1 cellular context compared by ENCODE assay signal in genomic region chr3:9500108-9501050, GRCh38.
TF ChIP-seq lines count a peak whose summit lies in the region.

No MANE protein-coding gene starts in this region.

TF ChIP-seq in GM12878, 131 proteins besides CTCF, POLR2A, EP300 and RAD21 (continued from another document and continues in another):
- TF ChIP-seq, protein P1, sequence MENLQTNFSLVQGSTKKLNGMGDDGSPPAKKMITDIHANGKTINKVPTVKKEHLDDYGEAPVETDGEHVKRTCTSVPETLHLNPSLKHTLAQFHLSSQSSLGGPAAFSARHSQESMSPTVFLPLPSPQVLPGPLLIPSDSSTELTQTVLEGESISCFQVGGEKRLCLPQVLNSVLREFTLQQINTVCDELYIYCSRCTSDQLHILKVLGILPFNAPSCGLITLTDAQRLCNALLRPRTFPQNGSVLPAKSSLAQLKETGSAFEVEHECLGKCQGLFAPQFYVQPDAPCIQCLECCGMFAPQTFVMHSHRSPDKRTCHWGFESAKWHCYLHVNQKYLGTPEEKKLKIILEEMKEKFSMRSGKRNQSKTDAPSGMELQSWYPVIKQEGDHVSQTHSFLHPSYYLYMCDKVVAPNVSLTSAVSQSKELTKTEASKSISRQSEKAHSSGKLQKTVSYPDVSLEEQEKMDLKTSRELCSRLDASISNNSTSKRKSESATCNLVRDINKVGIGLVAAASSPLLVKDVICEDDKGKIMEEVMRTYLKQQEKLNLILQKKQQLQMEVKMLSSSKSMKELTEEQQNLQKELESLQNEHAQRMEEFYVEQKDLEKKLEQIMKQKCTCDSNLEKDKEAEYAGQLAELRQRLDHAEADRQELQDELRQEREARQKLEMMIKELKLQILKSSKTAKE (IDR thresholded peaks at IDR 0.05; ENCODE audit: low read depth, poor library complexity, severe bottlenecking) = no peak
- TF ChIP-seq MLLT1 (IDR thresholded peaks at IDR 0.05) (no peak), ATF7 (IDR thresholded peaks at IDR 0.05; ENCODE audit: low read depth) (no peak), PBX3 (IDR thresholded peaks at IDR 0.05; ENCODE audit: insufficient replicate concordance, low read depth, low read length) (peak; percentile 5), RFX5 (IDR thresholded peaks at IDR 0.05; ENCODE audit: low read depth, low read length) (no peak), IKZF2 (IDR thresholded peaks at IDR 0.05) (no peak), IKZF1 (conservative IDR thresholded peaks at IDR 0.05) (no peak), TCF3 (IDR thresholded peaks at IDR 0.05; ENCODE audit: borderline replicate concordance, insufficient read depth, low read depth, low read length) (no peak), MTA3 (IDR thresholded peaks at IDR 0.05; ENCODE audit: borderline replicate concordance, low read length) (no peak), FOS (IDR thresholded peaks at IDR 0.05; ENCODE audit: borderline replicate concordance, extremely low read depth, insufficient read length) (no peak), TBL1XR1 (IDR thresholded peaks at IDR 0.05; ENCODE audit: low read depth, low read length) (no peak), ATF3 (IDR thresholded peaks at IDR 0.05; ENCODE audit: borderline replicate concordance, extremely low read depth, low read depth, low read length) (no peak), SMC3 (IDR thresholded peaks at IDR 0.05; ENCODE audit: borderline replicate concordance, low read length) (peak; percentile 17; the same call in 1 of the 2 replicates), E2F8 (IDR thresholded peaks at IDR 0.05; ENCODE audit: low read depth, partially characterized antibody) (no peak), RELA (IDR thresholded peaks at IDR 0.05; ENCODE audit: borderline replicate concordance, partially characterized antibody) (no peak), TARDBP (IDR thresholded peaks at IDR 0.05; ENCODE audit: borderline replicate concordance) (no peak), RUNX3 (IDR thresholded peaks at IDR 0.05; ENCODE audit: low read length) (no peak), BCL3 (IDR thresholded peaks at IDR 0.05; ENCODE audit: borderline replicate concordance, insufficient read depth, low read depth, low read length, poor library complexity, severe bottlenecking) (peak; percentile 96), YY1 (IDR thresholded peaks at IDR 0.05; ENCODE audit: low read depth, low read length) (0 out of 2 replicates have a peak, but pooled peaks have one; percentile 22), SUPT20H (IDR thresholded peaks at IDR 0.05; ENCODE audit: borderline replicate concordance, control insufficient read depth, low read depth, low read length) (no peak), IRF3 (IDR thresholded peaks at IDR 0.05) (no peak), SUZ12 (IDR thresholded peaks at IDR 0.05; ENCODE audit: unreplicated experiment) (peak; percentile 63), EED (IDR thresholded peaks at IDR 0.05; ENCODE audit: low read depth) (no peak)
- TF ChIP-seq, protein P2, sequence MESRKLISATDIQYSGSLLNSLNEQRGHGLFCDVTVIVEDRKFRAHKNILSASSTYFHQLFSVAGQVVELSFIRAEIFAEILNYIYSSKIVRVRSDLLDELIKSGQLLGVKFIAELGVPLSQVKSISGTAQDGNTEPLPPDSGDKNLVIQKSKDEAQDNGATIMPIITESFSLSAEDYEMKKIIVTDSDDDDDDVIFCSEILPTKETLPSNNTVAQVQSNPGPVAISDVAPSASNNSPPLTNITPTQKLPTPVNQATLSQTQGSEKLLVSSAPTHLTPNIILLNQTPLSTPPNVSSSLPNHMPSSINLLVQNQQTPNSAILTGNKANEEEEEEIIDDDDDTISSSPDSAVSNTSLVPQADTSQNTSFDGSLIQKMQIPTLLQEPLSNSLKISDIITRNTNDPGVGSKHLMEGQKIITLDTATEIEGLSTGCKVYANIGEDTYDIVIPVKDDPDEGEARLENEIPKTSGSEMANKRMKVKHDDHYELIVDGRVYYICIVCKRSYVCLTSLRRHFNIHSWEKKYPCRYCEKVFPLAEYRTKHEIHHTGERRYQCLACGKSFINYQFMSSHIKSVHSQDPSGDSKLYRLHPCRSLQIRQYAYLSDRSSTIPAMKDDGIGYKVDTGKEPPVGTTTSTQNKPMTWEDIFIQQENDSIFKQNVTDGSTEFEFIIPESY (IDR thresholded peaks at IDR 0.05) = no peak
- TF ChIP-seq, protein P3, sequence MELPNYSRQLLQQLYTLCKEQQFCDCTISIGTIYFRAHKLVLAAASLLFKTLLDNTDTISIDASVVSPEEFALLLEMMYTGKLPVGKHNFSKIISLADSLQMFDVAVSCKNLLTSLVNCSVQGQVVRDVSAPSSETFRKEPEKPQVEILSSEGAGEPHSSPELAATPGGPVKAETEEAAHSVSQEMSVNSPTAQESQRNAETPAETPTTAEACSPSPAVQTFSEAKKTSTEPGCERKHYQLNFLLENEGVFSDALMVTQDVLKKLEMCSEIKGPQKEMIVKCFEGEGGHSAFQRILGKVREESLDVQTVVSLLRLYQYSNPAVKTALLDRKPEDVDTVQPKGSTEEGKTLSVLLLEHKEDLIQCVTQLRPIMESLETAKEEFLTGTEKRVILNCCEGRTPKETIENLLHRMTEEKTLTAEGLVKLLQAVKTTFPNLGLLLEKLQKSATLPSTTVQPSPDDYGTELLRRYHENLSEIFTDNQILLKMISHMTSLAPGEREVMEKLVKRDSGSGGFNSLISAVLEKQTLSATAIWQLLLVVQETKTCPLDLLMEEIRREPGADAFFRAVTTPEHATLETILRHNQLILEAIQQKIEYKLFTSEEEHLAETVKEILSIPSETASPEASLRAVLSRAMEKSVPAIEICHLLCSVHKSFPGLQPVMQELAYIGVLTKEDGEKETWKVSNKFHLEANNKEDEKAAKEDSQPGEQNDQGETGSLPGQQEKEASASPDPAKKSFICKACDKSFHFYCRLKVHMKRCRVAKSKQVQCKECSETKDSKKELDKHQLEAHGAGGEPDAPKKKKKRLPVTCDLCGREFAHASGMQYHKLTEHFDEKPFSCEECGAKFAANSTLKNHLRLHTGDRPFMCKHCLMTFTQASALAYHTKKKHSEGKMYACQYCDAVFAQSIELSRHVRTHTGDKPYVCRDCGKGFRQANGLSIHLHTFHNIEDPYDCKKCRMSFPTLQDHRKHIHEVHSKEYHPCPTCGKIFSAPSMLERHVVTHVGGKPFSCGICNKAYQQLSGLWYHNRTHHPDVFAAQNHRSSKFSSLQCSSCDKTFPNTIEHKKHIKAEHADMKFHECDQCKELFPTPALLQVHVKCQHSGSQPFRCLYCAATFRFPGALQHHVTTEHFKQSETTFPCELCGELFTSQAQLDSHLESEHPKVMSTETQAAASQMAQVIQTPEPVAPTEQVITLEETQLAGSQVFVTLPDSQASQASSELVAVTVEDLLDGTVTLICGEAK (IDR thresholded peaks at IDR 0.05; ENCODE audit: borderline replicate concordance) = no peak
- TF ChIP-seq, protein P4, sequence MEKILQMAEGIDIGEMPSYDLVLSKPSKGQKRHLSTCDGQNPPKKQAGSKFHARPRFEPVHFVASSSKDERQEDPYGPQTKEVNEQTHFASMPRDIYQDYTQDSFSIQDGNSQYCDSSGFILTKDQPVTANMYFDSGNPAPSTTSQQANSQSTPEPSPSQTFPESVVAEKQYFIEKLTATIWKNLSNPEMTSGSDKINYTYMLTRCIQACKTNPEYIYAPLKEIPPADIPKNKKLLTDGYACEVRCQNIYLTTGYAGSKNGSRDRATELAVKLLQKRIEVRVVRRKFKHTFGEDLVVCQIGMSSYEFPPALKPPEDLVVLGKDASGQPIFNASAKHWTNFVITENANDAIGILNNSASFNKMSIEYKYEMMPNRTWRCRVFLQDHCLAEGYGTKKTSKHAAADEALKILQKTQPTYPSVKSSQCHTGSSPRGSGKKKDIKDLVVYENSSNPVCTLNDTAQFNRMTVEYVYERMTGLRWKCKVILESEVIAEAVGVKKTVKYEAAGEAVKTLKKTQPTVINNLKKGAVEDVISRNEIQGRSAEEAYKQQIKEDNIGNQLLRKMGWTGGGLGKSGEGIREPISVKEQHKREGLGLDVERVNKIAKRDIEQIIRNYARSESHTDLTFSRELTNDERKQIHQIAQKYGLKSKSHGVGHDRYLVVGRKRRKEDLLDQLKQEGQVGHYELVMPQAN (conservative IDR thresholded peaks at IDR 0.05) = no peak
- TF ChIP-seq, protein P5, sequence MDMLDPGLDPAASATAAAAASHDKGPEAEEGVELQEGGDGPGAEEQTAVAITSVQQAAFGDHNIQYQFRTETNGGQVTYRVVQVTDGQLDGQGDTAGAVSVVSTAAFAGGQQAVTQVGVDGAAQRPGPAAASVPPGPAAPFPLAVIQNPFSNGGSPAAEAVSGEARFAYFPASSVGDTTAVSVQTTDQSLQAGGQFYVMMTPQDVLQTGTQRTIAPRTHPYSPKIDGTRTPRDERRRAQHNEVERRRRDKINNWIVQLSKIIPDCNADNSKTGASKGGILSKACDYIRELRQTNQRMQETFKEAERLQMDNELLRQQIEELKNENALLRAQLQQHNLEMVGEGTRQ (IDR thresholded peaks at IDR 0.05; ENCODE audit: borderline replicate concordance, low read depth, low read length) = no peak
